Comparison of ENCODE assay signal across 29 cellular contexts in the genomic region with DNA sequence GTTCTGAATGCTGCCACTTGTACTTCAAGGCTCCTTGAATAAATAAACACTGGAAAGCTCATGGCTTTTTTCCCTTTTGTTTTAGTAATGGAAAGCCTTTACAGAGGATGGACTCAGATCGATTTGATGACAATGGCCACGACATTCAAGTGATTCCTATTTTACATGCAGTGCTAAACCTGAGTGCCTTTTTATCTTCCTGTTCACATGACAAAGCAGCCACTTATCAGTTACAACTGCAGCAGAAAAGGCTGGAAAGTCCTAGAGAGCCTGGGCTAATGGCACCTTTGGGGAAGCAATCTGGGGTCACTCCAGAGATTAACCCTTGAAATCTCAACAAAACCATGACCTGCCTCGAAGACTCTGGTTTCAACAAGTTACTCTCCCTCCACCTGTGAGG.
DNase-seq lines count a peak whose midpoint lies in the region; ATAC-seq and TF ChIP-seq lines count a peak whose summit lies in the region.
"Had no signal": no experiment of that assay in that cellular context is flagged by ENCODE, and none has a peak within 500 bp of the region (broad histone marks: within the 10 kb centered on the region; RNA-seq: fewer than 3 reads in every experiment).

No MANE protein-coding gene starts in this region.

- H3K27ac Mint-ChIP-seq in WTC11 (no peak overlapping the region), Caco-2 (ENCODE audit: unreplicated experiment) (no peak overlapping the region)
- H3K27ac Mint-ChIP-seq: B cell; CD4-positive, alpha-beta memory T cell; immature natural killer cell; natural killer cell had no signal

- CTCF ChIA-PET in WTC11 (lab: Charles Lee) = no interaction called here
- CTCF ChIA-PET in Caco-2 (lab: Charles Lee) = no interaction called here

- H3K36me3 Mint-ChIP-seq in WTC11 = no peaks in the 10 kb centered on the region; the same call in 1 of the 2 replicates
- no peaks in the 10 kb centered on the region for H3K36me3 Mint-ChIP-seq in Caco-2 (ENCODE audit: insufficient read depth, unreplicated experiment)
- H3K36me3 Mint-ChIP-seq: CD4-positive, alpha-beta memory T cell; immature natural killer cell; natural killer cell had no signal

- no TSS peak for BruUV-seq in Caco-2 (replicated peaks; lab: Mats Ljungman, UMichigan)

- no peaks in the 10 kb centered on the region for H3K4me1 ChIP-seq in Caco-2
- H3K4me1 ChIP-seq: SJSA1, tibial artery, vagina had no signal

- H3K36me3 ChIP-seq in Caco-2 (ENCODE audit: control insufficient read depth, insufficient read depth, low read length) = no peaks in the 10 kb centered on the region
- H3K36me3 ChIP-seq: SJSA1, tibial artery, vagina had no signal

- H3K4me3 ChIP-seq in Caco-2 (ENCODE audit: low read depth, low read length) = no peak overlapping the region
- H3K4me3 ChIP-seq: coronary artery, hepatocyte, mucosa of descending colon, SJSA1, tibial artery, vagina had no signal

- no peaks in the 10 kb centered on the region for H3K27me3 ChIP-seq in Caco-2 (replicated peaks; ENCODE audit: control insufficient read depth, insufficient read depth, low read length)
- H3K27me3 ChIP-seq: hepatocyte, SJSA1, tibial artery, vagina had no signal

- ATAC-seq in WTC11 = peak; percentile 69
- ATAC-seq in stimulated activated naive CD8-positive, alpha-beta T cell treated with anti-CD3 and anti-CD28 coated beads, Interleukin-15, Interleukin-2, amounts not matched to agents 100 U/mL and 50 U/mL, for 24 hours = no peak
- ATAC-seq: left cardiac atrium, mucosa of descending colon, natural killer cell had no signal

- H3K4me3 Mint-ChIP-seq in WTC11 = no peak overlapping the region
- H3K4me3 Mint-ChIP-seq in Caco-2 (ENCODE audit: unreplicated experiment) = no peak overlapping the region
- H3K4me3 Mint-ChIP-seq: B cell; CD4-positive, alpha-beta memory T cell; immature natural killer cell; natural killer cell had no signal

- intact Hi-C loops in Caco-2 (cut with micrococcal nuclease; ENCODE audit: unreplicated experiment) = no loop called here

- H3K27me3 Mint-ChIP-seq in WTC11 (ENCODE audit: low read depth) (peaks cover 30% of the 10 kb centered on the region), Caco-2 (ENCODE audit: insufficient read depth, unreplicated experiment) (peaks cover 2% of the 10 kb centered on the region)
- H3K27me3 Mint-ChIP-seq: B cell; CD4-positive, alpha-beta memory T cell had no signal

- DNase-seq in DMS79 (lab: John Stamatoyannopoulos, UW) = peak; percentile 73
- DNase-seq in NCI-H1092 treated with DMSO at 0.1 percent for 48 hours (lab: John Stamatoyannopoulos, UW) = peak; percentile 92
- DNase-seq in NCI-H2029 treated with DMSO at 0.1 percent for 48 hours (lab: John Stamatoyannopoulos, UW) = peak; percentile 91
- no peak for DNase-seq in WTC11 (ENCODE audit: low spot score)
- DNase-seq in T1000 (lab: John Stamatoyannopoulos, UW) = no peak
- DNase-seq in Caco-2 = no peak
- DNase-seq in stimulated activated naive CD8-positive, alpha-beta T cell treated with anti-CD3 and anti-CD28 coated beads, Interleukin-15, Interleukin-2, amounts not matched to agents 100 U/mL and 50 U/mL, for 24 hours = no peak
- DNase-seq in NCI-H2081 (lab: John Stamatoyannopoulos, UW) = no peak
- DNase-seq: activated CD4-positive, alpha-beta T cell treated with anti-CD3 and anti-CD28 coated beads, Interleukin-2, amount 50 U/mL, for 4 hours; activated naive CD4-positive, alpha-beta T cell; activated T-cell treated with anti-CD3 and anti-CD28 coated beads, Interleukin-2, amount 50 U/mL, for 48 hours; caudate nucleus; CD4-positive, alpha-beta memory T cell; effector CD8-positive, alpha-beta T cell; immature natural killer cell; left cardiac atrium; MM.1S; mucosa of descending colon; natural killer cell; NCI-H2171; NCI-H774; RPMI8226; stimulated activated CD4-positive, alpha-beta T cell treated with anti-CD3 and anti-CD28 coated beads, Interleukin-4, amount 100 ng/mL, for 1 hour; tibial artery had no signal

- no peaks in the 10 kb centered on the region for H3K9me3 ChIP-seq in Caco-2
- H3K9me3 ChIP-seq: SJSA1, tibial artery, vagina had no signal

- peaks cover 1% of the 10 kb centered on the region for H3K9me3 Mint-ChIP-seq in WTC11
- H3K9me3 Mint-ChIP-seq in Caco-2 (ENCODE audit: unreplicated experiment) = peaks cover 4% of the 10 kb centered on the region
- H3K9me3 Mint-ChIP-seq: immature natural killer cell had no signal

- POLR2A ChIA-PET in WTC11 (lab: Charles Lee) (no interaction called here), Caco-2 (lab: Charles Lee) (no interaction called here)

- peaks cover 9% of the 10 kb centered on the region for H3K4me1 Mint-ChIP-seq in WTC11
- no peaks in the 10 kb centered on the region for H3K4me1 Mint-ChIP-seq in Caco-2 (ENCODE audit: low read depth, unreplicated experiment)
- H3K4me1 Mint-ChIP-seq: B cell; CD4-positive, alpha-beta memory T cell; immature natural killer cell; natural killer cell had no signal

- TF ChIP-seq CTCF in WTC11 (IDR thresholded peaks at IDR 0.05) (no peak), Caco-2 (IDR thresholded peaks at IDR 0.05; ENCODE audit: insufficient read depth in 1 of 2, low read depth in 1 of 2, low read length in 1 of 2, severe bottlenecking in 1 of 2, unreplicated experiment in 1 of 2) (no peak)

TF ChIP-seq in WTC11, 78 proteins besides CTCF, POLR2A, EP300 and RAD21:
- no peak for TF ChIP-seq ZNF219 (CRISPR knock-in tag; IDR thresholded peaks at IDR 0.05; ENCODE audit: borderline replicate concordance)
- TF ChIP-seq, protein P1, sequence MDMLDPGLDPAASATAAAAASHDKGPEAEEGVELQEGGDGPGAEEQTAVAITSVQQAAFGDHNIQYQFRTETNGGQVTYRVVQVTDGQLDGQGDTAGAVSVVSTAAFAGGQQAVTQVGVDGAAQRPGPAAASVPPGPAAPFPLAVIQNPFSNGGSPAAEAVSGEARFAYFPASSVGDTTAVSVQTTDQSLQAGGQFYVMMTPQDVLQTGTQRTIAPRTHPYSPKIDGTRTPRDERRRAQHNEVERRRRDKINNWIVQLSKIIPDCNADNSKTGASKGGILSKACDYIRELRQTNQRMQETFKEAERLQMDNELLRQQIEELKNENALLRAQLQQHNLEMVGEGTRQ (CRISPR knock-in tag; IDR thresholded peaks at IDR 0.05) = peak; percentile 8; the same call in 1 of the 2 replicates

Comparison
In these comparisons a context has a peak if more than half of its experiments do, and no peak if none do; other contexts are left out.
1. DNase-seq: peak in DMS79 (single experiment), NCI-H1092 treated with DMSO at 0.1 percent for 48 hours (single experiment) and NCI-H2029 treated with DMSO at 0.1 percent for 48 hours (single experiment); none in WTC11 (single experiment), T1000 (single experiment), Caco-2 (0 of 2), stimulated activated naive CD8-positive, alpha-beta T cell treated with anti-CD3 and anti-CD28 coated beads, Interleukin-15, Interleukin-2, amounts not matched to agents 100 U/mL and 50 U/mL, for 24 hours (single experiment) and NCI-H2081 (0 of 2).